In genomic region chr9:121463026-121463827, GRCh38 we compare ENCODE assay signal across 8 cellular contexts. TPM values are rescaled to one million over a fixed set of nuclear protein-coding genes. Genes with fewer than 3 reads are reported as not detected.
DNase-seq lines count a peak whose midpoint lies in the region; TF ChIP-seq lines count a peak whose summit lies in the region.

No MANE protein-coding gene starts in this region.

- TF ChIP-seq CTCF in hepatocyte (IDR thresholded peaks at IDR 0.05; ENCODE audit: poor library complexity) (peak; percentile 61), testis (IDR thresholded peaks at IDR 0.05) (peak in 2 of 3 experiments; percentile 57 to 65)

- H3K27ac ChIP-seq in hepatocyte (no peak overlapping the region), testis (no peak overlapping the region)

- no peak overlapping the region for H3K4me3 ChIP-seq in hepatocyte
- H3K4me3 ChIP-seq in testis: no peak overlapping the region

- peaks cover 2% of the 10 kb centered on the region for H4K20me1 ChIP-seq in hepatocyte (ENCODE audit: insufficient read depth, poor library complexity, severe bottlenecking)

- H3K79me2 ChIP-seq in hepatocyte: no peaks in the 10 kb centered on the region

- no peaks in the 10 kb centered on the region for H3K4me1 ChIP-seq in hepatocyte (ENCODE audit: insufficient read depth)
- peaks cover 3% of the 10 kb centered on the region for H3K4me1 ChIP-seq in testis

- H3K36me3 ChIP-seq in hepatocyte (replicated peaks; ENCODE audit: insufficient read depth, low read depth) (no peaks in the 10 kb centered on the region), testis (ENCODE audit: low read depth, missing control alignments) (no peaks in the 10 kb centered on the region)

- H3K27me3 ChIP-seq in hepatocyte: no peaks in the 10 kb centered on the region
- H3K27me3 ChIP-seq in testis: no peaks in the 10 kb centered on the region

- peak overlapping the region; percentile 35 for H3K4me2 ChIP-seq in hepatocyte

- H3K9me2 ChIP-seq in hepatocyte (replicated peaks; ENCODE audit: insufficient read depth): no peaks in the 10 kb centered on the region

- 35% methylated on average over 12 of the region's 12 CpGs for WGBS in hepatocyte (ENCODE audit: low lambda C conversion rate, missing lambda C conversion rate)
- 54 to 56% methylated on average over 12 of the region's 12 CpGs for WGBS in testis, 2 donors

- H2AFZ ChIP-seq in hepatocyte: no peak overlapping the region

- H3K9me3 ChIP-seq in hepatocyte (ENCODE audit: low read depth): no peaks in the 10 kb centered on the region
- H3K9me3 ChIP-seq in testis: no peaks in the 10 kb centered on the region

- DNase-seq in D341Med (ENCODE audit: low spot score) (peak; percentile 66), HuH-7 (ENCODE audit: low spot score) (peak; percentile 58), hepatocyte (ENCODE audit: low spot score) (peak; percentile 39), testis (peak; percentile 48), hepatic stellate cell (ENCODE audit: low spot score) (no peak), GF-D8 (lab: John Stamatoyannopoulos, UW) (no peak), dedifferentiated amniotic fluid mesenchymal stem cell (ENCODE audit: extremely low spot score) (no peak)
- peak; percentile 14 for DNase-seq in activated CD8-positive, alpha-beta memory T cell treated with anti-CD3 and anti-CD28 coated beads, Interleukin-2, amount 50 U/mL, for 24 hours (ENCODE audit: extremely low read depth)

- TF ChIP-seq POLR2A in testis (IDR thresholded peaks at IDR 0.05): no peak

- intact Hi-C loops in testis (cut with DNase I; ENCODE audit: low total_unique reads): no loop called here

RNA-seq across cellular contexts. Expression of gene GGTA1, which starts 36.4 kb away (rescaled TPM):
- 0.07 and 0.72 TPM in 2 replicates for total RNA-seq in hepatocyte
- polyA plus RNA-seq in hepatocyte: 0.77 and 0.95 TPM in 2 replicates
- total RNA-seq in testis: 1 to 10 TPM; 2.2 to 2.4 TPM
- polyA plus RNA-seq in testis (ENCODE audit: insufficient read depth, low read depth, low replicate concordance): 8.9 TPM

Comparison
In these comparisons a context has a peak if more than half of its experiments do, and no peak if none do; other contexts are left out.
1. DNase-seq: peak in D341Med (single experiment), HuH-7 (single experiment), activated CD8-positive, alpha-beta memory T cell treated with anti-CD3 and anti-CD28 coated beads, Interleukin-2, amount 50 U/mL, for 24 hours (single experiment), hepatocyte (single experiment) and testis (single experiment); none in hepatic stellate cell (single experiment), GF-D8 (single experiment) and dedifferentiated amniotic fluid mesenchymal stem cell (single experiment).